18 cellular contexts compared by ENCODE assay signal in the genomic region with DNA sequence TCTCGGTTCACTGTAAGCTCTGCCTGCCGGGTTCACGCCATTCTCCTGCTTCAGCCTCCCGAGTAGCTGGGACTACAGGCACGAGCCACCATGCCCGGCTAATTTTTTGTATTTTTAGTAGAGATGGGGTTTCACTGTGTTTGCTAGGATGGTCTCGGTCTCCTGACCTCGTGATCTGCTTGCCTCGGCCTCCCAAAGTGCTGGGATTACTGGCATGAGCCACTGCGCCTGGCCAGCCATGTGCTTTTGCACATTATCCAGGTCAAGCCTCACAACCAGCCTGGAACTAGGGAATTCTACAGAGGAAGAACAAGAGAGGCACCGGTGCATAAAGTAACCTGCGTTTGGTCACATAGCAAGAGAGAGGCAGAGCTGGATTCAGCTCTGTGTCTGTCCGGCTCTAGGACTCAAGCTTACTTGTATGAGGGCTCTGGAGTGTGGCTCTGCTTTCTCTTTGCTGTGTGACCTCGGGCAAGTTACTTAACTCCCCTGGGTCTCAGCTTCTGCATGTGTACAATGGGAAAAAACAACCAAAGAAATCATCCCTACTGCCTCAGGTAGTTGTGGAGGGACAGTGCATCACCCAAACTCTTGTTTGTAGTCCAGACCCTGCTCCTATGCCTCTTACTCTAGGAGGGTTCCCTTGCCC.
"Had no signal": no experiment of that assay in that cellular context is flagged by ENCODE, and none has a peak within 500 bp of the region (broad histone marks: within the 10 kb centered on the region; RNA-seq: fewer than 3 reads in every experiment).

No MANE protein-coding gene starts in this region.

- H3K4me3 Mint-ChIP-seq: activated CD4-positive, alpha-beta T cell treated with anti-CD3 and anti-CD28 coated beads, Interleukin-2, amount 10 ng/mL, durations not matched to agents 7 days and 5 days; activated T-cell treated with anti-CD3 and anti-CD28 coated beads, Interleukin-2, amount 50 U/mL, for 72 hours; nephron; stimulated activated naive CD8-positive, alpha-beta T cell treated with anti-CD3 and anti-CD28 coated beads, Interleukin-15, Interleukin-2, amounts not matched to agents 100 ng/mL and 50 ng/mL, for 24 hours had no signal

- H3K27me3 ChIP-seq: gastrocnemius medialis, upper lobe of left lung had no signal

- H3K27ac ChIP-seq: gastrocnemius medialis, skin epidermis, upper lobe of left lung had no signal

- H3K9me3 ChIP-seq: gastrocnemius medialis, upper lobe of left lung had no signal

- H3K27ac Mint-ChIP-seq: activated CD4-positive, alpha-beta T cell treated with anti-CD3 and anti-CD28 coated beads, Interleukin-2, amount 10 ng/mL, durations not matched to agents 7 days and 5 days; activated naive CD4-positive, alpha-beta T cell treated with anti-CD3 and anti-CD28 coated beads, Interleukin-2, amount 50 U/mL, for 72 hours; activated T-cell treated with anti-CD3 and anti-CD28 coated beads, Interleukin-2, amount 50 U/mL, for 72 hours; nephron; progenitor cell of endocrine pancreas; stimulated activated naive CD8-positive, alpha-beta T cell treated with anti-CD3 and anti-CD28 coated beads, Interleukin-15, Interleukin-2, amounts not matched to agents 100 ng/mL and 50 ng/mL, for 24 hours had no signal

- DNase-seq: activated CD4-positive, alpha-beta T cell treated with anti-CD3 and anti-CD28 coated beads, Interleukin-2, amount 10 ng/mL, durations not matched to agents 7 days and 5 days; activated CD8-positive, alpha-beta memory T cell treated with anti-CD3 and anti-CD28 coated beads, Interleukin-2, amount 50 U/mL, for 4 hours; activated gamma-delta T cell treated with Interleukin-2 at 50 U/mL for 16 hours; activated T-cell treated with anti-CD3 and anti-CD28 coated beads, Interleukin-2, amount 50 U/mL, for 72 hours; amniotic stem cell; effector CD4-positive, alpha-beta T cell; gastrocnemius medialis; mesenchymal stem cell; nucleus accumbens; stimulated activated CD4-positive, alpha-beta T cell treated with anti-CD3 and anti-CD28 coated beads, Interleukin-15, amount 100 ng/mL, for 24 hours; stimulated activated CD4-positive, alpha-beta T cell treated with anti-CD3 and anti-CD28 coated beads, Interleukin-2, amount 100 ng/mL, for 48 hours; upper lobe of left lung had no signal

- H3K9me3 Mint-ChIP-seq: activated CD4-positive, alpha-beta T cell treated with anti-CD3 and anti-CD28 coated beads, Interleukin-2, amount 10 ng/mL, durations not matched to agents 7 days and 5 days; activated naive CD4-positive, alpha-beta T cell treated with anti-CD3 and anti-CD28 coated beads, Interleukin-2, amount 50 U/mL, for 72 hours; activated T-cell treated with anti-CD3 and anti-CD28 coated beads, Interleukin-2, amount 50 U/mL, for 72 hours; nephron; stimulated activated naive CD8-positive, alpha-beta T cell treated with anti-CD3 and anti-CD28 coated beads, Interleukin-15, Interleukin-2, amounts not matched to agents 100 ng/mL and 50 ng/mL, for 24 hours had no signal

- H3K4me3 ChIP-seq: gastrocnemius medialis, skin epidermis, upper lobe of left lung had no signal

- ATAC-seq: activated naive CD4-positive, alpha-beta T cell treated with anti-CD3 and anti-CD28 coated beads, Interleukin-2, amount 50 U/mL, for 72 hours; activated T-cell treated with anti-CD3 and anti-CD28 coated beads, Interleukin-2, amount 50 U/mL, for 72 hours; esophagus mucosa; gastrocnemius medialis had no signal

- H3K36me3 ChIP-seq: gastrocnemius medialis, upper lobe of left lung had no signal

- H3K36me3 Mint-ChIP-seq: activated naive CD4-positive, alpha-beta T cell treated with anti-CD3 and anti-CD28 coated beads, Interleukin-2, amount 50 U/mL, for 72 hours had no signal
